19 cellular contexts compared by ENCODE assay signal in genomic region chr17:37092701-37093100, GRCh38.
DNase-seq lines count a peak whose midpoint lies in the region; ATAC-seq, FAIRE-seq and TF ChIP-seq lines count a peak whose summit lies in the region.
"Had no signal": no experiment of that assay in that cellular context is flagged by ENCODE, and none has a peak within 500 bp of the region (broad histone marks: within the 10 kb centered on the region; RNA-seq: fewer than 3 reads in every experiment).

No MANE protein-coding gene starts in this region.

- H3K36me3 ChIP-seq in CD8-positive, alpha-beta memory T cell (ENCODE audit: insufficient read depth, low read length), result peaks cover 5% of the 10 kb centered on the region
- peaks cover 13 to 35% of the 10 kb centered on the region in 2 donors for H3K36me3 ChIP-seq in duodenal mucosa (ENCODE audit: control insufficient read depth in 1 of 2, insufficient read depth in 2 of 2, low read length in 2 of 2)
- peaks cover 42 to 99% of the 10 kb centered on the region in 2 experiments for H3K36me3 ChIP-seq in mesenchymal stem cell (ENCODE audit: control insufficient read depth in 1 of 2, insufficient read depth in 2 of 2, low read depth in 1 of 2, low read length in 2 of 2)
- peaks cover 21 to 65% (median 43%) of the 10 kb centered on the region in 4 donors for H3K36me3 ChIP-seq in esophagus muscularis mucosa

- H3K4me2 ChIP-seq in A549 (no peak overlapping the region), mesenchymal stem cell (ENCODE audit: low read length, poor library complexity, severe bottlenecking) (no peak overlapping the region)

- H3K9me3 Mint-ChIP-seq in CD8-positive, alpha-beta memory T cell, result no peaks in the 10 kb centered on the region

- H2BK5ac ChIP-seq in mesenchymal stem cell (ENCODE audit: low read depth, low read length, poor library complexity, severe bottlenecking), result no peak overlapping the region

- no peak overlapping the region for H2AFZ ChIP-seq in mesenchymal stem cell (ENCODE audit: low read depth, low read length)

- no peak overlapping the region for H4K91ac ChIP-seq in mesenchymal stem cell (ENCODE audit: low read length)

- no peak for TF ChIP-seq EP300 in A549 (IDR thresholded peaks at IDR 0.05)
- no peak for TF ChIP-seq EP300 in esophagus muscularis mucosa (IDR thresholded peaks at IDR 0.05)

- intact Hi-C loops in esophagus muscularis mucosa (cut with DNase I), result no loop called here

- H3K4me1 ChIP-seq in A549 (peaks cover 10% of the 10 kb centered on the region; the same call in 1 of the 3 replicates), duodenal mucosa (ENCODE audit: control insufficient read depth in 1 of 2, insufficient read depth in 2 of 2, low read length in 2 of 2) (peaks cover 14 to 27% of the 10 kb centered on the region in 2 donors), mesenchymal stem cell (ENCODE audit: control insufficient read depth, insufficient read depth, low read depth, low read length) (no peaks in the 10 kb centered on the region), esophagus muscularis mucosa (peaks cover 0 to 23% (median 18%) of the 10 kb centered on the region in 4 donors)
- peaks cover 36% of the 10 kb centered on the region for H3K4me1 ChIP-seq in CD8-positive, alpha-beta memory T cell (ENCODE audit: insufficient read depth, low read length)

- peak overlapping the region; percentile 42 for H2AK5ac ChIP-seq in mesenchymal stem cell (ENCODE audit: low read length, severe bottlenecking)

- CTCF ChIA-PET in A549 (lab: Yijun Ruan, JAX), result interaction anchor here (0.6 to 1.9 kb wide), 5 partner anchors 21 to 463 kb away, joined by 3 to 8 read pairs (median 4); no protein-coding TSS in a partner anchor
- CTCF ChIA-PET in CD8-positive, alpha-beta memory T cell (lab: Charles Lee), result interaction anchor here (0.8 kb wide), 1 partner anchor 45 kb away, joined by 3 read pairs; no protein-coding TSS in a partner anchor

- H3K4ac ChIP-seq in mesenchymal stem cell (ENCODE audit: low read depth in 1 of 2, low read length in 2 of 2), result no peak overlapping the region

- POLR2A ChIA-PET in A549 (lab: Yijun Ruan, JAX), result no interaction called here
- POLR2A ChIA-PET in CD8-positive, alpha-beta memory T cell (lab: Charles Lee), result no interaction called here

- H3K23ac ChIP-seq in mesenchymal stem cell (ENCODE audit: low read length in 2 of 2), result no peak overlapping the region

- H2BK12ac ChIP-seq in mesenchymal stem cell (ENCODE audit: low read length in 2 of 2), result no peak overlapping the region

- no peak overlapping the region for H2BK15ac ChIP-seq in mesenchymal stem cell (ENCODE audit: low read depth, poor library complexity, severe bottlenecking)

- H3K9ac ChIP-seq in duodenal mucosa (ENCODE audit: low read depth in 1 of 2, low read length in 2 of 2), result peak overlapping the region; percentile 13 to 15
- no peak overlapping the region for H3K9ac ChIP-seq in mesenchymal stem cell (ENCODE audit: low read length)

- H3K36me3 Mint-ChIP-seq in CD8-positive, alpha-beta memory T cell, result peaks cover 0 to 27% (median 19%) of the 10 kb centered on the region in 3 donors

- H3K4me1 Mint-ChIP-seq in CD8-positive, alpha-beta memory T cell, result peaks cover 38 to 54% (median 50%) of the 10 kb centered on the region in 3 donors

- peaks cover 3% of the 10 kb centered on the region for H3K79me1 ChIP-seq in mesenchymal stem cell (replicated peaks; ENCODE audit: low read length, poor library complexity, severe bottlenecking)

- peak overlapping the region in 6 of 8 donors; percentile 14 to 89 (median 82) for H3K27ac Mint-ChIP-seq in CD8-positive, alpha-beta memory T cell

- no peaks in the 10 kb centered on the region for H3K27me3 Mint-ChIP-seq in CD8-positive, alpha-beta memory T cell

- TF ChIP-seq POLR2A in A549 (IDR thresholded peaks at IDR 0.05; ENCODE audit: low read length), result no peak
- no peak for TF ChIP-seq POLR2A in esophagus muscularis mucosa (IDR thresholded peaks at IDR 0.05; ENCODE audit: low read depth)

- H4K8ac ChIP-seq in mesenchymal stem cell (ENCODE audit: low read length), result no peak overlapping the region

- TF ChIP-seq RAD21 in A549 (conservative IDR thresholded peaks at IDR 0.05 in 1 of 2, IDR thresholded peaks at IDR 0.05 in 1 of 2), result no peak

- H2BK120ac ChIP-seq in mesenchymal stem cell (ENCODE audit: low read depth, low read length), result no peak overlapping the region

- peak overlapping the region in 1 of 7 donors; percentile 23 for H3K4me3 Mint-ChIP-seq in CD8-positive, alpha-beta memory T cell

- ATAC-seq in A549, result peak; percentile 15 to 27; a peak in 2 of 6 replicates

- no peak overlapping the region for H3K27ac ChIP-seq in A549
- no peak overlapping the region for H3K27ac ChIP-seq in CD8-positive, alpha-beta memory T cell (ENCODE audit: low read depth, low read length)
- H3K27ac ChIP-seq in duodenal mucosa (ENCODE audit: low read depth, low read length), result peak overlapping the region; percentile 44
- no peak overlapping the region for H3K27ac ChIP-seq in mesenchymal stem cell (ENCODE audit: low read length, poor library complexity, severe bottlenecking)
- no peak overlapping the region for H3K27ac ChIP-seq in esophagus muscularis mucosa (replicated peaks in 1 of 4)
- H3K27ac ChIP-seq: SK-N-MC had no signal

- H3K4me3 ChIP-seq in A549, result no peak overlapping the region
- no peak overlapping the region for H3K4me3 ChIP-seq in CD8-positive, alpha-beta memory T cell (ENCODE audit: low read length)
- H3K4me3 ChIP-seq in duodenal mucosa (ENCODE audit: low read depth in 1 of 2, low read length in 2 of 2), result no peak overlapping the region
- no peak overlapping the region for H3K4me3 ChIP-seq in mesenchymal stem cell (ENCODE audit: insufficient read depth in 1 of 2, low read depth in 1 of 2, low read length in 2 of 2)
- H3K4me3 ChIP-seq in esophagus muscularis mucosa, result no peak overlapping the region
- H3K4me3 ChIP-seq: HAP-1, SK-N-MC had no signal

- TF ChIP-seq CTCF in A549 (IDR thresholded peaks at IDR 0.05) (no peak), esophagus muscularis mucosa (IDR thresholded peaks at IDR 0.05) (no peak)

- H3K18ac ChIP-seq in mesenchymal stem cell (ENCODE audit: low read depth in 1 of 2, low read length in 2 of 2), result no peak overlapping the region

- no peaks in the 10 kb centered on the region for H3K9me3 ChIP-seq in A549
- no peaks in the 10 kb centered on the region for H3K9me3 ChIP-seq in CD8-positive, alpha-beta memory T cell (ENCODE audit: low read length)
- no peaks in the 10 kb centered on the region for H3K9me3 ChIP-seq in duodenal mucosa (ENCODE audit: control insufficient read depth in 1 of 2, low read length in 2 of 2)
- no peaks in the 10 kb centered on the region for H3K9me3 ChIP-seq in mesenchymal stem cell (ENCODE audit: control insufficient read depth, low read length)
- no peaks in the 10 kb centered on the region for H3K9me3 ChIP-seq in esophagus muscularis mucosa
- H3K9me3 ChIP-seq: HAP-1 had no signal

- H3K14ac ChIP-seq in mesenchymal stem cell (ENCODE audit: low read length in 2 of 2), result no peak overlapping the region

- FAIRE-seq in A549 (lab: Jason Lieb, UNC), result no peak
- FAIRE-seq: G401.6, HTR-8/SVneo had no signal

- H3K27me3 ChIP-seq in CD8-positive, alpha-beta memory T cell (ENCODE audit: insufficient read depth, low read length, poor library complexity, severe bottlenecking), result no peaks in the 10 kb centered on the region
- H3K27me3 ChIP-seq in duodenal mucosa (ENCODE audit: control insufficient read depth in 1 of 2, insufficient read depth in 2 of 2, low read length in 2 of 2) (no peaks in the 10 kb centered on the region), mesenchymal stem cell (ENCODE audit: control insufficient read depth in 1 of 2, insufficient read depth in 1 of 2, low read length in 2 of 2) (no peaks in the 10 kb centered on the region), esophagus muscularis mucosa (no peaks in the 10 kb centered on the region)

- DNase-seq in A549 (ENCODE audit: low read depth in 1 of 2, low spot score in 1 of 2) (no peak), mesenchymal stem cell (no peak), esophagus muscularis mucosa (ENCODE audit: extremely low spot score) (no peak), NCI-H2196 treated with DMSO at 0.1 percent for 48 hours (lab: John Stamatoyannopoulos, UW; ENCODE audit: unreplicated experiment) (no peak), T-helper 2 cell (no peak), NCI-H226 (no peak)
- DNase-seq in CD8-positive, alpha-beta memory T cell, result no peak
- DNase-seq: C1 segment of cervical spinal cord, IMR-90, Karpas-422, NCI-H1417 treated with DMSO at 0.1 percent for 48 hours, NCI-H187 treated with DMSO at 0.1 percent for 48 hours, NCI-H446, SHP77 had no signal

TF ChIP-seq in A549, 52 proteins besides CTCF, POLR2A, EP300 and RAD21:
- TF ChIP-seq BHLHE40 (IDR thresholded peaks at IDR 0.05; ENCODE audit: low read depth, low read length) (no peak), TFCP2L1 (CRISPR knock-in tag; IDR thresholded peaks at IDR 0.05) (no peak), ZSCAN20 (CRISPR knock-in tag; IDR thresholded peaks at IDR 0.05) (no peak), BCL3 (IDR thresholded peaks at IDR 0.05) (no peak), FOSB (CRISPR knock-in tag; IDR thresholded peaks at IDR 0.05) (no peak), CHD4 (IDR thresholded peaks at IDR 0.05; ENCODE audit: borderline replicate concordance) (no peak), RNF2 (IDR thresholded peaks at IDR 0.05; ENCODE audit: borderline replicate concordance, low read depth) (no peak)
